32 cellular contexts compared by ENCODE assay signal in the genomic region with DNA sequence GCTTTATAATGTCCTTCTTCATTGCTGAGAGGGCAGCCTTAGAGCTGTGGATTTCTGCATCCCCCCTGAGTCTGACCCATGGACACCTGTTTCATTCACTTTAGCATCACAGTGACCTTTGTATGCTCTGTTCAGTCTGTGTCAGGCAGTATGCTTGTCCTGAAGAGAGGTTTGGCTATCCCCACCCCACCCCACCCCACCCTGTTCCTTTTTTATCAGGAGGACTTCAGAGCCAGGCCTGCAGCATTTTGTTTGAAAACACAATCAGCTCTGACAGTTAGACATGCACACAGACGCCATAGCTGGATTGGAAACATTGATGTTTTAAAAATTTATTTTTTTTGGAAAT.
"Had no signal": no experiment of that assay in that cellular context is flagged by ENCODE, and none has a peak within 500 bp of the region (broad histone marks: within the 10 kb centered on the region; RNA-seq: fewer than 3 reads in every experiment).

No MANE protein-coding gene starts in this region.

- H3K27ac ChIP-seq: ascending aorta, cardiac muscle cell, colonic mucosa, esophagus muscularis mucosa, foreskin keratinocyte, gastrocnemius medialis had no signal

- H3K9me3 ChIP-seq: ascending aorta, breast epithelium, colonic mucosa, esophagus muscularis mucosa, gastrocnemius medialis had no signal

- H3K27ac Mint-ChIP-seq: activated CD4-positive, alpha-beta memory T cell treated with anti-CD3 and anti-CD28 coated beads for 36 hours; activated CD4-positive, alpha-beta T cell treated with anti-CD3 and anti-CD28 coated beads for 36 hours; activated CD4-positive, alpha-beta T cell treated with anti-CD3 and anti-CD28 coated beads, Interleukin-2, amount 10 ng/mL, durations not matched to agents 24 days and 14 days; activated CD8-positive, alpha-beta memory T cell treated with anti-CD3 and anti-CD28 coated beads, Interleukin-2, amount 10 ng/mL, durations not matched to agents 7 days and 5 days; activated CD8-positive, alpha-beta T cell treated with anti-CD3 and anti-CD28 coated beads, Interleukin-2, amount 10 ng/mL, durations not matched to agents 7 days and 5 days; activated naive CD4-positive, alpha-beta T cell treated with anti-CD3 and anti-CD28 coated beads, Interleukin-2, amount 10 ng/mL, durations not matched to agents 7 days and 5 days; activated naive CD4-positive, alpha-beta T cell treated with anti-CD3 and anti-CD28 coated beads, Interleukin-2, amount 50 U/mL, for 72 hours; activated naive CD8-positive, alpha-beta T cell treated with anti-CD3 and anti-CD28 coated beads, Interleukin-2, amount 10 ng/mL, durations not matched to agents 7 days and 5 days; activated T-cell treated with anti-CD3 and anti-CD28 coated beads, Interleukin-2, amount 50 U/mL, for 24 hours; activated T-cell treated with anti-CD3 and anti-CD28 coated beads, Interleukin-2, amount 50 U/mL, for 72 hours; T-helper 17 cell; T-helper 2 cell treated with Interferon-gamma antibody and Interleukin-4, amounts not matched to agents 5 μg/mL and 100 μg/mL, for 36 hours had no signal

- H3K27me3 Mint-ChIP-seq: activated CD4-positive, alpha-beta memory T cell treated with anti-CD3 and anti-CD28 coated beads for 36 hours; activated CD4-positive, alpha-beta T cell treated with anti-CD3 and anti-CD28 coated beads for 36 hours; activated naive CD4-positive, alpha-beta T cell treated with anti-CD3 and anti-CD28 coated beads, Interleukin-2, amount 10 ng/mL, durations not matched to agents 7 days and 5 days; activated T-cell treated with anti-CD3 and anti-CD28 coated beads, Interleukin-2, amount 50 U/mL, for 24 hours had no signal

- H3K36me3 Mint-ChIP-seq: activated CD4-positive, alpha-beta memory T cell treated with anti-CD3 and anti-CD28 coated beads for 36 hours; activated CD8-positive, alpha-beta memory T cell treated with anti-CD3 and anti-CD28 coated beads, Interleukin-2, amount 10 ng/mL, durations not matched to agents 7 days and 5 days; activated naive CD4-positive, alpha-beta T cell treated with anti-CD3 and anti-CD28 coated beads, Interleukin-2, amount 10 ng/mL, durations not matched to agents 7 days and 5 days; activated naive CD4-positive, alpha-beta T cell treated with anti-CD3 and anti-CD28 coated beads, Interleukin-2, amount 50 U/mL, for 72 hours; activated naive CD8-positive, alpha-beta T cell treated with anti-CD3 and anti-CD28 coated beads, Interleukin-2, amount 10 ng/mL, durations not matched to agents 7 days and 5 days had no signal

- H3K36me3 ChIP-seq: ascending aorta, breast epithelium, cardiac muscle cell, colonic mucosa, esophagus muscularis mucosa, gastrocnemius medialis had no signal

- H3K4me1 Mint-ChIP-seq: activated CD4-positive, alpha-beta T cell treated with anti-CD3 and anti-CD28 coated beads for 36 hours; activated CD4-positive, alpha-beta T cell treated with anti-CD3 and anti-CD28 coated beads, Interleukin-2, amount 10 ng/mL, durations not matched to agents 24 days and 14 days; activated CD8-positive, alpha-beta memory T cell treated with anti-CD3 and anti-CD28 coated beads, Interleukin-2, amount 10 ng/mL, durations not matched to agents 7 days and 5 days; activated naive CD4-positive, alpha-beta T cell treated with anti-CD3 and anti-CD28 coated beads, Interleukin-2, amount 10 ng/mL, durations not matched to agents 7 days and 5 days; activated naive CD8-positive, alpha-beta T cell treated with anti-CD3 and anti-CD28 coated beads, Interleukin-2, amount 10 ng/mL, durations not matched to agents 7 days and 5 days; T-helper 17 cell had no signal

- DNase-seq: activated CD4-positive, alpha-beta memory T cell treated with anti-CD3 and anti-CD28 coated beads for 36 hours; activated CD4-positive, alpha-beta T cell treated with anti-CD3 and anti-CD28 coated beads for 36 hours; activated CD4-positive, alpha-beta T cell treated with anti-CD3 and anti-CD28 coated beads, Interleukin-2, amount 10 ng/mL, durations not matched to agents 24 days and 14 days; activated CD4-positive, CD25-positive, alpha-beta regulatory T cell; activated CD4-positive, CD25-positive, alpha-beta regulatory T cell treated with anti-CD3 and anti-CD28 coated beads, Interleukin-2, amount 50 U/mL, for 72 hours; activated CD8-positive, alpha-beta memory T cell treated with anti-CD3 and anti-CD28 coated beads, Interleukin-2, amount 10 ng/mL, durations not matched to agents 7 days and 5 days; activated CD8-positive, alpha-beta memory T cell treated with anti-CD3 and anti-CD28 coated beads, Interleukin-2, amount 50 U/mL, for 4 hours; activated CD8-positive, alpha-beta T cell treated with anti-CD3 and anti-CD28 coated beads, Interleukin-2, amount 10 ng/mL, durations not matched to agents 7 days and 5 days; activated gamma-delta T cell; activated naive CD4-positive, alpha-beta T cell; activated naive CD4-positive, alpha-beta T cell treated with anti-CD3 and anti-CD28 coated beads, Interleukin-2, amount 10 ng/mL, durations not matched to agents 7 days and 5 days; activated naive CD8-positive, alpha-beta T cell treated with anti-CD3 and anti-CD28 coated beads, Interleukin-2, amount 10 ng/mL, durations not matched to agents 7 days and 5 days; activated T-cell treated with anti-CD3 and anti-CD28 coated beads for 4 hours; activated T-cell treated with anti-CD3 and anti-CD28 coated beads, Interleukin-2, amount 50 U/mL, for 24 hours; activated T-cell treated with anti-CD3 and anti-CD28 coated beads, Interleukin-2, amount 50 U/mL, for 72 hours; central memory CD4-positive, alpha-beta T cell; cerebellar nuclear complex; colonic mucosa; effector memory CD4-positive, alpha-beta T cell; erythroblast; foreskin keratinocyte; gastrocnemius medialis; glutamatergic neuron; T-helper 1 cell; T-helper 17 cell; T1000 had no signal

- H3K9me3 Mint-ChIP-seq: activated CD4-positive, alpha-beta memory T cell treated with anti-CD3 and anti-CD28 coated beads for 36 hours; activated CD4-positive, alpha-beta T cell treated with anti-CD3 and anti-CD28 coated beads, Interleukin-2, amount 10 ng/mL, durations not matched to agents 24 days and 14 days; activated naive CD4-positive, alpha-beta T cell treated with anti-CD3 and anti-CD28 coated beads, Interleukin-2, amount 10 ng/mL, durations not matched to agents 7 days and 5 days; activated naive CD4-positive, alpha-beta T cell treated with anti-CD3 and anti-CD28 coated beads, Interleukin-2, amount 50 U/mL, for 72 hours; activated naive CD8-positive, alpha-beta T cell treated with anti-CD3 and anti-CD28 coated beads, Interleukin-2, amount 10 ng/mL, durations not matched to agents 7 days and 5 days; activated T-cell treated with anti-CD3 and anti-CD28 coated beads, Interleukin-2, amount 50 U/mL, for 24 hours; activated T-cell treated with anti-CD3 and anti-CD28 coated beads, Interleukin-2, amount 50 U/mL, for 72 hours; T-helper 2 cell treated with Interferon-gamma antibody and Interleukin-4, amounts not matched to agents 5 μg/mL and 100 μg/mL, for 36 hours had no signal

- H3K4me1 ChIP-seq: ascending aorta, breast epithelium, colonic mucosa, esophagus muscularis mucosa, foreskin keratinocyte, gastrocnemius medialis had no signal

- H3K4me3 Mint-ChIP-seq: activated CD4-positive, alpha-beta memory T cell treated with anti-CD3 and anti-CD28 coated beads for 36 hours; activated CD4-positive, alpha-beta T cell treated with anti-CD3 and anti-CD28 coated beads for 36 hours; activated CD4-positive, alpha-beta T cell treated with anti-CD3 and anti-CD28 coated beads, Interleukin-2, amount 10 ng/mL, durations not matched to agents 24 days and 14 days; activated CD8-positive, alpha-beta memory T cell treated with anti-CD3 and anti-CD28 coated beads, Interleukin-2, amount 10 ng/mL, durations not matched to agents 7 days and 5 days; activated CD8-positive, alpha-beta T cell treated with anti-CD3 and anti-CD28 coated beads, Interleukin-2, amount 10 ng/mL, durations not matched to agents 7 days and 5 days; activated naive CD4-positive, alpha-beta T cell treated with anti-CD3 and anti-CD28 coated beads, Interleukin-2, amount 10 ng/mL, durations not matched to agents 7 days and 5 days; activated naive CD8-positive, alpha-beta T cell treated with anti-CD3 and anti-CD28 coated beads, Interleukin-2, amount 10 ng/mL, durations not matched to agents 7 days and 5 days; activated T-cell treated with anti-CD3 and anti-CD28 coated beads, Interleukin-2, amount 50 U/mL, for 24 hours; activated T-cell treated with anti-CD3 and anti-CD28 coated beads, Interleukin-2, amount 50 U/mL, for 72 hours; T-helper 17 cell; T-helper 2 cell treated with Interferon-gamma antibody and Interleukin-4, amounts not matched to agents 5 μg/mL and 100 μg/mL, for 36 hours had no signal

- H3K27me3 ChIP-seq: ascending aorta, breast epithelium, cardiac muscle cell, colonic mucosa, esophagus muscularis mucosa, foreskin keratinocyte, gastrocnemius medialis had no signal

- ATAC-seq: activated CD4-positive, alpha-beta T cell treated with anti-CD3 and anti-CD28 coated beads for 36 hours; activated CD8-positive, alpha-beta memory T cell treated with anti-CD3 and anti-CD28 coated beads, Interleukin-2, amount 10 ng/mL, durations not matched to agents 7 days and 5 days; activated CD8-positive, alpha-beta T cell treated with anti-CD3 and anti-CD28 coated beads, Interleukin-2, amount 10 ng/mL, durations not matched to agents 7 days and 5 days; activated naive CD4-positive, alpha-beta T cell treated with anti-CD3 and anti-CD28 coated beads, Interleukin-2, amount 50 U/mL, for 72 hours; activated T-cell treated with anti-CD3 and anti-CD28 coated beads, Interleukin-2, amount 50 U/mL, for 72 hours; foreskin keratinocyte; gastrocnemius medialis; T-helper 17 cell had no signal

- H3K4me3 ChIP-seq: ascending aorta, breast epithelium, cardiac muscle cell, colonic mucosa, esophagus muscularis mucosa, gastrocnemius medialis had no signal
